9 cellular contexts compared by ENCODE assay signal in genomic region chr20:45944965-45945677, GRCh38. TPM values are rescaled to one million over a fixed set of nuclear protein-coding genes. Genes with fewer than 3 reads are reported as not detected.
DNase-seq lines count a peak whose midpoint lies in the region; ATAC-seq and TF ChIP-seq lines count a peak whose summit lies in the region.
"Had no signal": no experiment of that assay in that cellular context is flagged by ENCODE, and none has a peak within 500 bp of the region (broad histone marks: within the 10 kb centered on the region; RNA-seq: fewer than 3 reads in every experiment).

No MANE protein-coding gene starts in this region.

- H3K4me3 ChIP-seq in tibial artery: no peak overlapping the region
- H3K4me3 ChIP-seq: Peyer's patch had no signal

- peaks cover 0 to 4% (median 0%) of the 10 kb centered on the region in 4 donors for H3K4me1 ChIP-seq in tibial artery

- POLR2A ChIA-PET in activated CD8-positive, alpha-beta T cell treated with anti-CD3 and anti-CD28 coated beads for 36 hours (lab: Charles Lee): interaction anchor here (1.1 to 12.9 kb wide), 5 partner anchors 8 to 55 kb away, joined by 3 to 119 read pairs (median 8); partner anchors contain the start of genes PCIF1 and ZNF335
- POLR2A ChIA-PET in activated CD8-positive, alpha-beta T cell treated with anti-CD3 and anti-CD28 coated beads, Interleukin-2, amount 10 ng/mL, durations not matched to agents 7 days and 5 days (lab: Charles Lee): interaction anchor here (0.6 to 1.1 kb wide), 2 partner anchors 10 to 131 kb away, joined by 3 to 4 read pairs; no protein-coding TSS in a partner anchor

- peaks cover 36% of the 10 kb centered on the region for H3K36me3 Mint-ChIP-seq in activated CD8-positive, alpha-beta T cell treated with anti-CD3 and anti-CD28 coated beads for 36 hours (ENCODE audit: low read depth)
- peaks cover 53% of the 10 kb centered on the region for H3K36me3 Mint-ChIP-seq in activated CD8-positive, alpha-beta T cell treated with anti-CD3 and anti-CD28 coated beads, Interleukin-2, amount 10 ng/mL, durations not matched to agents 7 days and 5 days (ENCODE audit: low read depth)
- peaks cover 100% of the 10 kb centered on the region for H3K36me3 Mint-ChIP-seq in stimulated activated effector memory CD8-positive, alpha-beta T cell treated with anti-CD3 and anti-CD28 coated beads, Interleukin-12 subunit alpha, Interleukin-12 subunit beta, amount 100 ng/mL, for 72 hours

- TF ChIP-seq CTCF in activated CD8-positive, alpha-beta T cell treated with anti-CD3 and anti-CD28 coated beads for 36 hours (IDR thresholded peaks at IDR 0.05): no peak
- no peak for TF ChIP-seq CTCF in tibial artery (IDR thresholded peaks at IDR 0.05)

- DNase-seq in activated CD8-positive, alpha-beta T cell treated with anti-CD3 and anti-CD28 coated beads for 36 hours: no peak
- DNase-seq in activated CD8-positive, alpha-beta T cell treated with anti-CD3 and anti-CD28 coated beads, Interleukin-2, amount 10 ng/mL, durations not matched to agents 7 days and 5 days: no peak
- no peak for DNase-seq in stimulated activated effector memory CD8-positive, alpha-beta T cell treated with anti-CD3 and anti-CD28 coated beads, Interleukin-12 subunit alpha, Interleukin-12 subunit beta, amount 100 ng/mL, for 72 hours (ENCODE audit: low spot score in 2 of 2)
- DNase-seq in tibial artery: no peak
- DNase-seq: NCI-H2227 treated with DMSO at 0.1 percent for 48 hours, Peyer's patch had no signal

- CTCF ChIA-PET in activated CD8-positive, alpha-beta T cell treated with anti-CD3 and anti-CD28 coated beads for 36 hours (lab: Charles Lee): interaction anchor here (1.0 to 3.6 kb wide), 5 partner anchors 20 to 174 kb away, joined by 3 to 20 read pairs (median 5); no protein-coding TSS in a partner anchor
- CTCF ChIA-PET in activated CD8-positive, alpha-beta T cell treated with anti-CD3 and anti-CD28 coated beads, Interleukin-2, amount 10 ng/mL, durations not matched to agents 7 days and 5 days (lab: Charles Lee): interaction anchor here (2.2 kb wide), 1 partner anchor 25 kb away, joined by 14 read pairs; no protein-coding TSS in a partner anchor

- ATAC-seq in activated CD8-positive, alpha-beta T cell treated with anti-CD3 and anti-CD28 coated beads for 36 hours: no peak
- no peak for ATAC-seq in activated CD8-positive, alpha-beta T cell treated with anti-CD3 and anti-CD28 coated beads, Interleukin-2, amount 10 ng/mL, durations not matched to agents 7 days and 5 days
- no peak for ATAC-seq in stimulated activated effector memory CD8-positive, alpha-beta T cell treated with anti-CD3 and anti-CD28 coated beads, Interleukin-12 subunit alpha, Interleukin-12 subunit beta, amount 100 ng/mL, for 72 hours
- ATAC-seq in HG02885 (IDR thresholded peaks at IDR 0.05; ENCODE audit: poor library complexity, unreplicated experiment): no peak

- no peaks in the 10 kb centered on the region for H3K27me3 Mint-ChIP-seq in activated CD8-positive, alpha-beta T cell treated with anti-CD3 and anti-CD28 coated beads for 36 hours
- no peaks in the 10 kb centered on the region for H3K27me3 Mint-ChIP-seq in activated CD8-positive, alpha-beta T cell treated with anti-CD3 and anti-CD28 coated beads, Interleukin-2, amount 10 ng/mL, durations not matched to agents 7 days and 5 days (ENCODE audit: low read depth)
- H3K27me3 Mint-ChIP-seq: brain had no signal

- H3K36me3 ChIP-seq in tibial artery: peaks cover 89 to 100% (median 90%) of the 10 kb centered on the region in 3 donors

- no peak overlapping the region for H3K4me3 Mint-ChIP-seq in activated CD8-positive, alpha-beta T cell treated with anti-CD3 and anti-CD28 coated beads for 36 hours
- H3K4me3 Mint-ChIP-seq in activated CD8-positive, alpha-beta T cell treated with anti-CD3 and anti-CD28 coated beads, Interleukin-2, amount 10 ng/mL, durations not matched to agents 7 days and 5 days: no peak overlapping the region
- peak overlapping the region; percentile 67 for H3K4me3 Mint-ChIP-seq in stimulated activated effector memory CD8-positive, alpha-beta T cell treated with anti-CD3 and anti-CD28 coated beads, Interleukin-12 subunit alpha, Interleukin-12 subunit beta, amount 100 ng/mL, for 72 hours
- H3K4me3 Mint-ChIP-seq: brain had no signal

- intact Hi-C loops in activated CD8-positive, alpha-beta T cell treated with anti-CD3 and anti-CD28 coated beads for 36 hours (cut with micrococcal nuclease): no loop called here
- intact Hi-C loops in tibial artery (cut with DNase I; ENCODE audit: low total_unique reads): no loop called here

- H3K4me1 Mint-ChIP-seq in activated CD8-positive, alpha-beta T cell treated with anti-CD3 and anti-CD28 coated beads for 36 hours (ENCODE audit: low read depth): peaks cover 13% of the 10 kb centered on the region
- H3K4me1 Mint-ChIP-seq in activated CD8-positive, alpha-beta T cell treated with anti-CD3 and anti-CD28 coated beads, Interleukin-2, amount 10 ng/mL, durations not matched to agents 7 days and 5 days (ENCODE audit: low read depth): peaks cover 8% of the 10 kb centered on the region
- H3K4me1 Mint-ChIP-seq in stimulated activated effector memory CD8-positive, alpha-beta T cell treated with anti-CD3 and anti-CD28 coated beads, Interleukin-12 subunit alpha, Interleukin-12 subunit beta, amount 100 ng/mL, for 72 hours: peaks cover 60% of the 10 kb centered on the region
- H3K4me1 Mint-ChIP-seq: brain had no signal

- H3K9me3 ChIP-seq in tibial artery: no peaks in the 10 kb centered on the region
- H3K9me3 ChIP-seq: Peyer's patch had no signal

- no peaks in the 10 kb centered on the region for H3K27me3 ChIP-seq in tibial artery
- H3K27me3 ChIP-seq: Peyer's patch had no signal

- H3K27ac ChIP-seq in cingulate gyrus (ENCODE audit: low read depth, low read length) (peak overlapping the region; percentile 60), tibial artery (no peak overlapping the region)

- H3K27ac Mint-ChIP-seq in activated CD8-positive, alpha-beta T cell treated with anti-CD3 and anti-CD28 coated beads for 36 hours: peak overlapping the region; percentile 75
- H3K27ac Mint-ChIP-seq in activated CD8-positive, alpha-beta T cell treated with anti-CD3 and anti-CD28 coated beads, Interleukin-2, amount 10 ng/mL, durations not matched to agents 7 days and 5 days: no peak overlapping the region
- H3K27ac Mint-ChIP-seq in stimulated activated effector memory CD8-positive, alpha-beta T cell treated with anti-CD3 and anti-CD28 coated beads, Interleukin-12 subunit alpha, Interleukin-12 subunit beta, amount 100 ng/mL, for 72 hours: peak overlapping the region; percentile 88

- no peaks in the 10 kb centered on the region for H3K9me3 Mint-ChIP-seq in activated CD8-positive, alpha-beta T cell treated with anti-CD3 and anti-CD28 coated beads for 36 hours
- H3K9me3 Mint-ChIP-seq in activated CD8-positive, alpha-beta T cell treated with anti-CD3 and anti-CD28 coated beads, Interleukin-2, amount 10 ng/mL, durations not matched to agents 7 days and 5 days (ENCODE audit: insufficient read depth): no peaks in the 10 kb centered on the region
- no peaks in the 10 kb centered on the region for H3K9me3 Mint-ChIP-seq in stimulated activated effector memory CD8-positive, alpha-beta T cell treated with anti-CD3 and anti-CD28 coated beads, Interleukin-12 subunit alpha, Interleukin-12 subunit beta, amount 100 ng/mL, for 72 hours
- H3K9me3 Mint-ChIP-seq: brain had no signal

RNA-seq across cellular contexts. Expression of gene PCIF1, which starts 10.6 kb away (rescaled TPM):
- 10 to 100 TPM; 27.8 to 29.5 TPM for total RNA-seq in activated CD8-positive, alpha-beta T cell treated with anti-CD3 and anti-CD28 coated beads for 36 hours
- 10 to 100 TPM; 40.3 to 41.2 TPM for total RNA-seq in activated CD8-positive, alpha-beta T cell treated with anti-CD3 and anti-CD28 coated beads, Interleukin-2, amount 10 ng/mL, durations not matched to agents 7 days and 5 days

RNA-seq across cellular contexts. Expression of gene ZNF335, which starts 26.9 kb away (rescaled TPM):
- total RNA-seq in activated CD8-positive, alpha-beta T cell treated with anti-CD3 and anti-CD28 coated beads for 36 hours: 10 to 100 TPM; 27.0 to 28.8 TPM
- 10 to 100 TPM; 33.1 to 34.5 TPM for total RNA-seq in activated CD8-positive, alpha-beta T cell treated with anti-CD3 and anti-CD28 coated beads, Interleukin-2, amount 10 ng/mL, durations not matched to agents 7 days and 5 days

RNA-seq across cellular contexts. Expression of gene PLTP, which starts 33.2 kb away (rescaled TPM):
- total RNA-seq in activated CD8-positive, alpha-beta T cell treated with anti-CD3 and anti-CD28 coated beads for 36 hours: 1 to 10 TPM; 7.4 to 8.6 TPM
- 1 to 10 TPM; 2.2 to 2.8 TPM for total RNA-seq in activated CD8-positive, alpha-beta T cell treated with anti-CD3 and anti-CD28 coated beads, Interleukin-2, amount 10 ng/mL, durations not matched to agents 7 days and 5 days

RNA-seq across cellular contexts. Expression of gene CTSA, which starts 54.0 kb away (rescaled TPM):
- total RNA-seq in activated CD8-positive, alpha-beta T cell treated with anti-CD3 and anti-CD28 coated beads for 36 hours: 10 to 100 TPM; 34.5 to 40.2 TPM
- total RNA-seq in activated CD8-positive, alpha-beta T cell treated with anti-CD3 and anti-CD28 coated beads, Interleukin-2, amount 10 ng/mL, durations not matched to agents 7 days and 5 days: 10 to 100 TPM; 63.4 to 64.1 TPM

RNA-seq across cellular contexts. Expression of gene NEURL2, which starts 54.1 kb away (rescaled TPM):
- total RNA-seq in activated CD8-positive, alpha-beta T cell treated with anti-CD3 and anti-CD28 coated beads for 36 hours: 1 to 10 TPM; 2.4 to 2.9 TPM
- total RNA-seq in activated CD8-positive, alpha-beta T cell treated with anti-CD3 and anti-CD28 coated beads, Interleukin-2, amount 10 ng/mL, durations not matched to agents 7 days and 5 days: 1 to 10 TPM; 1.1 to 1.3 TPM
